8 cellular contexts compared by ENCODE assay signal in the genomic region with DNA sequence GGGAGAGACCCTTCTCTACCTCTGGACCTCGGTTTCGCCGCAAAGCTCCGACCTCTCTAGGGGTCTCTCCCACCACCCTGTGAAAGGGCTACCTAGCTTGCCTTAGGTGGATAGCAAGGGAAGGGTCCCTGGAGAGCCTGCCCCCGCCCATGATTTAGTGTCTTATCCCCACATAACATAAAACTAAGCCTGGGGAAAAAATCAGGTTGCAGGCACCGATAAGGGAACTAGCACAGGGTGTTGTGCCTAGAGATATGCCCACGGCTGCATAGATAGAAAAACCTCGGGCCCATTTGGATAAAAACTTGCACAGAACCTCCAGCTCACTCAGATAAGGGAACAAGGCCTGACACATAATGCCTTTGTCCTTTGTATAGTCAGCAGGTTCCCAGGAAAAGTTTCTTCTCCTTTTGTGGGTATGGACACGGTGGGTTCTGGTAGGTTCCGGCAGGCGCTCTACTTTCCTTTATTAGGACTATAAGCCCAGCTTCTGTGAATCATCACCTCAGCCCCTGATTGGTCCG. TPM values are rescaled to one million over a fixed set of nuclear protein-coding genes. Genes with fewer than 3 reads are reported as not detected.
DNase-seq lines count a peak whose midpoint lies in the region; ATAC-seq, FAIRE-seq and TF ChIP-seq lines count a peak whose summit lies in the region.

No MANE protein-coding gene starts in this region.

- H3K4me1 ChIP-seq in BLaER1: peaks cover 33% of the 10 kb centered on the region
- peaks cover 15% of the 10 kb centered on the region for H3K4me1 ChIP-seq in endothelial cell of umbilical vein (ENCODE audit: control insufficient read depth, extremely low read depth, insufficient read depth, low read length)
- H3K4me1 ChIP-seq in neural progenitor cell: peaks cover 21% of the 10 kb centered on the region

- no peak for TF ChIP-seq POLR2A in endothelial cell of umbilical vein (IDR thresholded peaks at IDR 0.05; ENCODE audit: low read depth, low read length)

- H2AFZ ChIP-seq in endothelial cell of umbilical vein (ENCODE audit: low read depth, low read length) (peak overlapping the region; percentile 78), neural progenitor cell (replicated peaks) (no peak overlapping the region)

- no peak for ATAC-seq in HG02588 (IDR thresholded peaks at IDR 0.05; ENCODE audit: unreplicated experiment)
- no peak for ATAC-seq in sciatic nerve
- ATAC-seq in HG03159 (IDR thresholded peaks at IDR 0.05; ENCODE audit: unreplicated experiment): no peak

- no peak overlapping the region for H3K4me3 Mint-ChIP-seq in neural progenitor cell

- peak overlapping the region; percentile 90 for H3K4me3 ChIP-seq in BLaER1
- peak overlapping the region in 2 of 3 experiments; percentile 19 to 79 for H3K4me3 ChIP-seq in endothelial cell of umbilical vein (replicated peaks in 1 of 3; ENCODE audit: insufficient read depth in 1 of 3, low read depth in 1 of 3, low read length in 3 of 3)
- H3K4me3 ChIP-seq in neural progenitor cell: peak overlapping the region; percentile 79

- dilution Hi-C loops in endothelial cell of umbilical vein (cut with MboI; ENCODE audit: extremely low pct_ligation_motif_present, low sequenced_read_pairs): no loop called here

- peaks cover 26% of the 10 kb centered on the region for H3K9me3 ChIP-seq in BLaER1
- H3K9me3 ChIP-seq in KOPT-K1 (ENCODE audit: insufficient read depth, low read length, poor library complexity, severe bottlenecking): peaks cover 5% of the 10 kb centered on the region
- no peaks in the 10 kb centered on the region for H3K9me3 ChIP-seq in endothelial cell of umbilical vein (replicated peaks; ENCODE audit: control insufficient read depth, insufficient read depth, low read length)
- H3K9me3 ChIP-seq in neural progenitor cell (ENCODE audit: low read depth): no peaks in the 10 kb centered on the region

- H3K79me2 ChIP-seq in endothelial cell of umbilical vein (ENCODE audit: control insufficient read depth, insufficient read depth, low read length): no peaks in the 10 kb centered on the region
- H3K79me2 ChIP-seq in neural progenitor cell (ENCODE audit: low read depth): peaks cover 26% of the 10 kb centered on the region

- no peaks in the 10 kb centered on the region for H3K27me3 Mint-ChIP-seq in neural progenitor cell (ENCODE audit: insufficient read depth, low read depth)

- no peaks in the 10 kb centered on the region for H3K27me3 ChIP-seq in BLaER1
- no peaks in the 10 kb centered on the region for H3K27me3 ChIP-seq in endothelial cell of umbilical vein (ENCODE audit: control insufficient read depth in 2 of 2, insufficient read depth in 2 of 2, low read length in 2 of 2)
- no peaks in the 10 kb centered on the region for H3K27me3 ChIP-seq in neural progenitor cell

- H3K9ac ChIP-seq in BLaER1 (peak overlapping the region; percentile 93), endothelial cell of umbilical vein (replicated peaks; ENCODE audit: extremely low read depth, insufficient read depth, low read length) (peak overlapping the region; percentile 96), neural progenitor cell (peak overlapping the region; percentile 25)

- intact Hi-C loops in endothelial cell of umbilical vein (cut with micrococcal nuclease): loop anchor here (1.0 to 5.0 kb wide), 6 partner anchors 53 to 1292 kb away; a partner anchor contains a TSS
- intact Hi-C loops in sciatic nerve (cut with DNase I): no loop called here

- peaks cover 31% of the 10 kb centered on the region for H3F3A ChIP-seq in neural progenitor cell (ENCODE audit: low read depth)

- no peaks in the 10 kb centered on the region for H3K9me1 ChIP-seq in endothelial cell of umbilical vein (replicated peaks; ENCODE audit: control insufficient read depth, extremely low read depth, insufficient read depth, low read length)

- no peak for FAIRE-seq in endothelial cell of umbilical vein (lab: Jason Lieb, UNC)

- BruUV-seq in endothelial cell of umbilical vein (replicated peaks; lab: Mats Ljungman, UMichigan): TSS peak; percentile 72

- TF ChIP-seq CTCF in endothelial cell of umbilical vein (IDR thresholded peaks at IDR 0.05; ENCODE audit: extremely low read depth in 1 of 2, insufficient read depth in 1 of 2, low read depth in 1 of 2, low read length in 2 of 2) (no peak), neural progenitor cell (IDR thresholded peaks at IDR 0.05) (no peak)

- no peak for DNase-seq in endothelial cell of umbilical vein (ENCODE audit: low read depth, low spot score)
- DNase-seq in neural progenitor cell (ENCODE audit: low spot score): no peak
- no peak for DNase-seq in NCI-H2029 (lab: John Stamatoyannopoulos, UW)
- no peak for DNase-seq in sciatic nerve (ENCODE audit: low spot score)

- H3K4me2 ChIP-seq in BLaER1: peak overlapping the region; percentile 85
- H3K4me2 ChIP-seq in endothelial cell of umbilical vein (ENCODE audit: insufficient read depth, low read length): peak overlapping the region; percentile 88
- peak overlapping the region; percentile 88 for H3K4me2 ChIP-seq in neural progenitor cell

- CTCF ChIA-PET in endothelial cell of umbilical vein (lab: Charles Lee): interaction anchor here (1.1 to 4.8 kb wide), 6 partner anchors 18 to 192 kb away, joined by 3 to 33 read pairs (median 4); no protein-coding TSS in a partner anchor

- no peaks in the 10 kb centered on the region for H3K4me1 Mint-ChIP-seq in neural progenitor cell

- H3K27ac Mint-ChIP-seq in neural progenitor cell: no peak overlapping the region

- peaks cover 6% of the 10 kb centered on the region for H3K36me3 Mint-ChIP-seq in neural progenitor cell

- peaks cover 2% of the 10 kb centered on the region for H3K9me3 Mint-ChIP-seq in neural progenitor cell

- H3K36me3 ChIP-seq in BLaER1: 0 out of 2 replicates have a peak, but pooled peaks cover 2% of the 10 kb centered on the region
- H3K36me3 ChIP-seq in KOPT-K1 (ENCODE audit: insufficient read depth, low read length): no peaks in the 10 kb centered on the region
- no peaks in the 10 kb centered on the region for H3K36me3 ChIP-seq in endothelial cell of umbilical vein (ENCODE audit: control insufficient read depth in 2 of 2, extremely low read depth in 1 of 2, insufficient read depth in 2 of 2, low read length in 2 of 2)
- no peaks in the 10 kb centered on the region for H3K36me3 ChIP-seq in neural progenitor cell

- POLR2A ChIA-PET in endothelial cell of umbilical vein (lab: Charles Lee): interaction anchor here (0.5 to 2.0 kb wide), 13 partner anchors 13 to 527 kb away, joined by 3 to 15 read pairs (median 3); a partner anchor contains a TSS

- no peaks in the 10 kb centered on the region for H4K20me1 ChIP-seq in BLaER1
- no peaks in the 10 kb centered on the region for H4K20me1 ChIP-seq in endothelial cell of umbilical vein (replicated peaks; ENCODE audit: control insufficient read depth, extremely low read depth, insufficient read depth, low read length)
- H4K20me1 ChIP-seq in neural progenitor cell (ENCODE audit: low read depth): no peaks in the 10 kb centered on the region

- H3K27ac ChIP-seq in BLaER1 (peak overlapping the region; percentile 96), KOPT-K1 (ENCODE audit: low read depth, low read length, poor library complexity, severe bottlenecking) (peak overlapping the region; percentile 82), endothelial cell of umbilical vein (ENCODE audit: insufficient read depth, low read depth, low read length) (peak overlapping the region; percentile 96), neural progenitor cell (peak overlapping the region; percentile 100)

TF ChIP-seq in endothelial cell of umbilical vein, 7 proteins besides CTCF, POLR2A, EP300 and RAD21:
- TF ChIP-seq MYC (IDR thresholded peaks at IDR 0.05; ENCODE audit: low read depth, low read length) (no peak), JUN (IDR thresholded peaks at IDR 0.05; ENCODE audit: borderline replicate concordance, insufficient read depth, insufficient read length, low read depth) (no peak)

RNA-seq across cellular contexts. Expression of a gene that starts 0.8 kb away (rescaled TPM):
- total RNA-seq in endothelial cell of umbilical vein: 19.5 and 23.0 TPM in 2 replicates
- polyA plus RNA-seq in endothelial cell of umbilical vein: 11.0 and 12.9 TPM in 2 replicates
- 19.9 and 24.1 TPM in 2 replicates for polyA plus RNA-seq in endothelial cell of umbilical vein (2011; cell fraction: cytosol; rRNA removed)
- polyA plus RNA-seq in endothelial cell of umbilical vein (2011; cell fraction: nucleus; rRNA removed): 45.5 and 49.6 TPM in 2 replicates
- polyA plus RNA-seq in endothelial cell of umbilical vein (2012): 18.0 and 26.7 TPM in 2 replicates
- 22.5 and 27.7 TPM in 2 replicates for polyA minus RNA-seq in endothelial cell of umbilical vein
- polyA minus RNA-seq in endothelial cell of umbilical vein (2011; cell fraction: cytosol; rRNA and poly(A)+ RNA removed): 6.3 TPM
- polyA minus RNA-seq in endothelial cell of umbilical vein (2011; cell fraction: nucleus; rRNA and poly(A)+ RNA removed): 14.4 and 18.7 TPM in 2 replicates
- 6.6 and 8.3 TPM in 2 replicates for total RNA-seq in neural progenitor cell (ENCODE audit: low replicate concordance)
- total RNA-seq in sciatic nerve: 17.4 TPM

RNA-seq across cellular contexts. Expression of a gene that starts 14.6 kb away (rescaled TPM):
- total RNA-seq in endothelial cell of umbilical vein (4.9 and 6.9 TPM in 2 replicates), neural progenitor cell (ENCODE audit: low replicate concordance) (9.0 and 12.3 TPM in 2 replicates), sciatic nerve (7.8 TPM)
- 2.5 and 2.7 TPM in 2 replicates for polyA plus RNA-seq in endothelial cell of umbilical vein
- polyA plus RNA-seq in endothelial cell of umbilical vein (2011; cell fraction: cytosol; rRNA removed): 2.2 and 2.5 TPM in 2 replicates
- polyA plus RNA-seq in endothelial cell of umbilical vein (2011; cell fraction: nucleus; rRNA removed): 4.1 and 4.6 TPM in 2 replicates
- 2.2 and 2.6 TPM in 2 replicates for polyA plus RNA-seq in endothelial cell of umbilical vein (2012)
- polyA minus RNA-seq in endothelial cell of umbilical vein: 3.4 and 3.5 TPM in 2 replicates
- 0.82 TPM for polyA minus RNA-seq in endothelial cell of umbilical vein (2011; cell fraction: cytosol; rRNA and poly(A)+ RNA removed)
- polyA minus RNA-seq in endothelial cell of umbilical vein (2011; cell fraction: nucleus; rRNA and poly(A)+ RNA removed): 2.2 and 2.8 TPM in 2 replicates

RNA-seq across cellular contexts. Expression of a gene that starts 53.7 kb away (rescaled TPM):
- total RNA-seq in endothelial cell of umbilical vein (9.6 and 10.1 TPM in 2 replicates), neural progenitor cell (ENCODE audit: low replicate concordance) (13.6 and 13.8 TPM in 2 replicates), sciatic nerve (4.9 TPM)
- 3.4 and 4.2 TPM in 2 replicates for polyA plus RNA-seq in endothelial cell of umbilical vein
- 6.4 and 6.9 TPM in 2 replicates for polyA plus RNA-seq in endothelial cell of umbilical vein (2011; cell fraction: cytosol; rRNA removed)
- 9.4 and 10.7 TPM in 2 replicates for polyA plus RNA-seq in endothelial cell of umbilical vein (2011; cell fraction: nucleus; rRNA removed)
- 5.8 and 9.4 TPM in 2 replicates for polyA plus RNA-seq in endothelial cell of umbilical vein (2012)
- 4.2 and 6.1 TPM in 2 replicates for polyA minus RNA-seq in endothelial cell of umbilical vein
- 3.0 TPM for polyA minus RNA-seq in endothelial cell of umbilical vein (2011; cell fraction: cytosol; rRNA and poly(A)+ RNA removed)
- polyA minus RNA-seq in endothelial cell of umbilical vein (2011; cell fraction: nucleus; rRNA and poly(A)+ RNA removed): 2.9 and 3.4 TPM in 2 replicates

Comparison
In these comparisons a context has a peak if more than half of its experiments do, and no peak if none do; other contexts are left out.
1. H3K9ac ChIP-seq: peak in every context shown above with its lines; median percentile 96 in endothelial cell of umbilical vein; 93 in BLaER1; 25 in neural progenitor cell.